ENCODE assay signal across 21 cellular contexts in genomic region chr12:4056910-4057845, GRCh38.
DNase-seq lines count a peak whose midpoint lies in the region; ATAC-seq and TF ChIP-seq lines count a peak whose summit lies in the region.
"Had no signal": no experiment of that assay in that cellular context is flagged by ENCODE, and none has a peak within 500 bp of the region (broad histone marks: within the 10 kb centered on the region; RNA-seq: fewer than 3 reads in every experiment).

No MANE protein-coding gene starts in this region.

- no peaks in the 10 kb centered on the region for H3K36me3 Mint-ChIP-seq in activated CD4-positive, alpha-beta memory T cell treated with anti-CD3 and anti-CD28 coated beads for 36 hours
- no peaks in the 10 kb centered on the region for H3K36me3 Mint-ChIP-seq in activated CD4-positive, alpha-beta memory T cell treated with anti-CD3 and anti-CD28 coated beads, Interleukin-2, amount 10 ng/mL, durations not matched to agents 7 days and 5 days (ENCODE audit: low read depth)
- H3K36me3 Mint-ChIP-seq in endodermal cell (ENCODE audit: low read depth), result no peaks in the 10 kb centered on the region

- WGBS in body of pancreas, 2 donors, result 43 to 50% methylated on average over 6 of the region's 6 CpGs
- WGBS in endodermal cell (ENCODE audit: insufficient coverage in 1 of 2, insufficient read length in 1 of 2), 2 experiments, result 93 to 96% methylated on average over 4 to 6 of the region's 6 CpGs

- intact Hi-C loops in activated CD4-positive, alpha-beta memory T cell treated with anti-CD3 and anti-CD28 coated beads for 36 hours (cut with micrococcal nuclease), result no loop called here
- intact Hi-C loops in body of pancreas (cut with DNase I), result no loop called here
- intact Hi-C loops in sciatic nerve (cut with DNase I), result no loop called here

- DNase-seq in activated CD4-positive, alpha-beta memory T cell treated with anti-CD3 and anti-CD28 coated beads for 36 hours, result no peak
- no peak for DNase-seq in activated CD4-positive, alpha-beta memory T cell treated with anti-CD3 and anti-CD28 coated beads, Interleukin-2, amount 10 ng/mL, durations not matched to agents 7 days and 5 days
- DNase-seq in SJCRH30, result peak; percentile 34 to 63
- DNase-seq in body of pancreas, result peak; percentile 22 to 64 (median 46)
- no peak for DNase-seq in sciatic nerve (ENCODE audit: low spot score)
- no peak for DNase-seq in endodermal cell
- no peak for DNase-seq in stimulated activated CD4-positive, alpha-beta T cell treated with anti-CD3 and anti-CD28 coated beads, Interleukin-12 subunit alpha, Interleukin-12 subunit beta, amount 100 ng/mL, for 4 hours
- DNase-seq: activated gamma-delta T cell treated with Interleukin-2 at 50 U/mL for 16 hours; cortex of kidney; DMS79 treated with DMSO at 0.1 percent for 48 hours; GOT3; mammary epithelial cell; NCI-H1105 treated with DMSO at 0.1 percent for 48 hours; NCI-H2029 treated with DMSO at 0.1 percent for 48 hours; NCI-H226; NCI-H774; stimulated activated CD8-positive, alpha-beta memory T cell treated with anti-CD3 and anti-CD28 coated beads, Interleukin-4, amount 100 ng/mL, for 48 hours; substantia nigra had no signal

- H3K4me1 ChIP-seq in SJCRH30 (peaks cover 3% of the 10 kb centered on the region; the same call in 1 of the 2 replicates), body of pancreas (peaks cover 8% of the 10 kb centered on the region), endodermal cell (ENCODE audit: control insufficient read depth, insufficient read depth, low read length) (no peaks in the 10 kb centered on the region)
- H3K4me1 ChIP-seq: prostate gland had no signal

- H3K9me3 Mint-ChIP-seq in activated CD4-positive, alpha-beta memory T cell treated with anti-CD3 and anti-CD28 coated beads for 36 hours, result no peaks in the 10 kb centered on the region
- no peaks in the 10 kb centered on the region for H3K9me3 Mint-ChIP-seq in activated CD4-positive, alpha-beta memory T cell treated with anti-CD3 and anti-CD28 coated beads, Interleukin-2, amount 10 ng/mL, durations not matched to agents 7 days and 5 days
- H3K9me3 Mint-ChIP-seq in endodermal cell, result no peaks in the 10 kb centered on the region

- H3K27ac ChIP-seq in SJCRH30 (no peak overlapping the region; the same call in 1 of the 2 replicates), body of pancreas (no peak overlapping the region), endodermal cell (ENCODE audit: low read depth, low read length) (no peak overlapping the region)
- H3K27ac ChIP-seq: prostate gland had no signal

- peaks cover 39% of the 10 kb centered on the region for H3K4me1 Mint-ChIP-seq in activated CD4-positive, alpha-beta memory T cell treated with anti-CD3 and anti-CD28 coated beads for 36 hours (ENCODE audit: low read depth)
- peaks cover 17% of the 10 kb centered on the region for H3K4me1 Mint-ChIP-seq in activated CD4-positive, alpha-beta memory T cell treated with anti-CD3 and anti-CD28 coated beads, Interleukin-2, amount 10 ng/mL, durations not matched to agents 7 days and 5 days
- peaks cover 20% of the 10 kb centered on the region for H3K4me1 Mint-ChIP-seq in endodermal cell

- ATAC-seq in body of pancreas (peak; percentile 68), sciatic nerve (peak; percentile 73), GM18517 (IDR thresholded peaks at IDR 0.05; ENCODE audit: unreplicated experiment) (no peak)
- ATAC-seq: Right ventricle myocardium inferior had no signal

- H3K4me3 Mint-ChIP-seq in activated CD4-positive, alpha-beta memory T cell treated with anti-CD3 and anti-CD28 coated beads for 36 hours, result peak overlapping the region; percentile 43
- H3K4me3 Mint-ChIP-seq in activated CD4-positive, alpha-beta memory T cell treated with anti-CD3 and anti-CD28 coated beads, Interleukin-2, amount 10 ng/mL, durations not matched to agents 7 days and 5 days, result no peak overlapping the region
- H3K4me3 Mint-ChIP-seq in endodermal cell, result no peak overlapping the region

- peak overlapping the region; percentile 69 for H3K27ac Mint-ChIP-seq in activated CD4-positive, alpha-beta memory T cell treated with anti-CD3 and anti-CD28 coated beads for 36 hours
- H3K27ac Mint-ChIP-seq in activated CD4-positive, alpha-beta memory T cell treated with anti-CD3 and anti-CD28 coated beads, Interleukin-2, amount 10 ng/mL, durations not matched to agents 7 days and 5 days, result no peak overlapping the region
- H3K27ac Mint-ChIP-seq in endodermal cell, result no peak overlapping the region

- H3K9ac ChIP-seq in endodermal cell (ENCODE audit: extremely low read depth, low read length, poor library complexity, severe bottlenecking), result no peak overlapping the region

- H3K9me3 ChIP-seq in SJCRH30 (replicated peaks) (no peaks in the 10 kb centered on the region), body of pancreas (no peaks in the 10 kb centered on the region), endodermal cell (ENCODE audit: control insufficient read depth, low read length) (no peaks in the 10 kb centered on the region)
- H3K9me3 ChIP-seq: prostate gland had no signal

- POLR2A ChIA-PET in activated CD4-positive, alpha-beta memory T cell treated with anti-CD3 and anti-CD28 coated beads for 36 hours (lab: Charles Lee), result interaction anchor here (1.6 kb wide), 1 partner anchor 87 kb away, joined by 3 read pairs; no protein-coding TSS in a partner anchor
- POLR2A ChIA-PET in activated CD4-positive, alpha-beta memory T cell treated with anti-CD3 and anti-CD28 coated beads, Interleukin-2, amount 10 ng/mL, durations not matched to agents 7 days and 5 days (lab: Charles Lee), result interaction anchor here (0.7 kb wide), 1 partner anchor 160 kb away, joined by 3 read pairs; no protein-coding TSS in a partner anchor

- H3K27me3 ChIP-seq in SJCRH30 (no peaks in the 10 kb centered on the region), body of pancreas (no peaks in the 10 kb centered on the region), endodermal cell (ENCODE audit: control insufficient read depth, insufficient read depth, low read length, poor library complexity, severe bottlenecking) (no peaks in the 10 kb centered on the region)

- no peaks in the 10 kb centered on the region for H3K36me3 ChIP-seq in SJCRH30
- no peaks in the 10 kb centered on the region for H3K36me3 ChIP-seq in body of pancreas (replicated peaks in 1 of 2; ENCODE audit: insufficient read depth in 1 of 2, low read depth in 2 of 2)
- H3K36me3 ChIP-seq in endodermal cell (ENCODE audit: control insufficient read depth, insufficient read depth, low read length), result no peaks in the 10 kb centered on the region
- H3K36me3 ChIP-seq: prostate gland had no signal

- H3K27me3 Mint-ChIP-seq in activated CD4-positive, alpha-beta memory T cell treated with anti-CD3 and anti-CD28 coated beads for 36 hours, result no peaks in the 10 kb centered on the region
- no peaks in the 10 kb centered on the region for H3K27me3 Mint-ChIP-seq in activated CD4-positive, alpha-beta memory T cell treated with anti-CD3 and anti-CD28 coated beads, Interleukin-2, amount 10 ng/mL, durations not matched to agents 7 days and 5 days
- peaks cover 14% of the 10 kb centered on the region for H3K27me3 Mint-ChIP-seq in endodermal cell (ENCODE audit: insufficient read depth)

- H3K4me3 ChIP-seq in SJCRH30, result no peak overlapping the region
- H3K4me3 ChIP-seq in body of pancreas, result no peak overlapping the region
- H3K4me3 ChIP-seq in endodermal cell (ENCODE audit: low read length), result no peak overlapping the region
- H3K4me3 ChIP-seq: prostate gland had no signal

- no peak for TF ChIP-seq POLR2A in body of pancreas (IDR thresholded peaks at IDR 0.05)

- CTCF ChIA-PET in activated CD4-positive, alpha-beta memory T cell treated with anti-CD3 and anti-CD28 coated beads for 36 hours (lab: Charles Lee), result interaction anchor here (0.9 to 1.9 kb wide), 4 partner anchors 14 to 220 kb away, joined by 3 to 10 read pairs (median 6); no protein-coding TSS in a partner anchor
- CTCF ChIA-PET in activated CD4-positive, alpha-beta memory T cell treated with anti-CD3 and anti-CD28 coated beads, Interleukin-2, amount 10 ng/mL, durations not matched to agents 7 days and 5 days (lab: Charles Lee), result interaction anchor here (1.0 to 1.1 kb wide), 2 partner anchors 45 to 51 kb away, joined by 3 to 4 read pairs; no protein-coding TSS in a partner anchor

- TF ChIP-seq CTCF in body of pancreas (IDR thresholded peaks at IDR 0.05), result peak in 1 of 7 experiments; percentile 6
- TF ChIP-seq CTCF in endodermal cell (conservative IDR thresholded peaks at IDR 0.05), result no peak

Comparison
In these comparisons a context has a peak if more than half of its experiments do, and no peak if none do; other contexts are left out.
1. DNase-seq: peak in SJCRH30 (2 of 2) and body of pancreas (4 of 4); none in activated CD4-positive, alpha-beta memory T cell treated with anti-CD3 and anti-CD28 coated beads for 36 hours (single experiment), activated CD4-positive, alpha-beta memory T cell treated with anti-CD3 and anti-CD28 coated beads, Interleukin-2, amount 10 ng/mL, durations not matched to agents 7 days and 5 days (single experiment), sciatic nerve (single experiment), endodermal cell (single experiment) and stimulated activated CD4-positive, alpha-beta T cell treated with anti-CD3 and anti-CD28 coated beads, Interleukin-12 subunit alpha, Interleukin-12 subunit beta, amount 100 ng/mL, for 4 hours (single experiment).